In the genomic region with DNA sequence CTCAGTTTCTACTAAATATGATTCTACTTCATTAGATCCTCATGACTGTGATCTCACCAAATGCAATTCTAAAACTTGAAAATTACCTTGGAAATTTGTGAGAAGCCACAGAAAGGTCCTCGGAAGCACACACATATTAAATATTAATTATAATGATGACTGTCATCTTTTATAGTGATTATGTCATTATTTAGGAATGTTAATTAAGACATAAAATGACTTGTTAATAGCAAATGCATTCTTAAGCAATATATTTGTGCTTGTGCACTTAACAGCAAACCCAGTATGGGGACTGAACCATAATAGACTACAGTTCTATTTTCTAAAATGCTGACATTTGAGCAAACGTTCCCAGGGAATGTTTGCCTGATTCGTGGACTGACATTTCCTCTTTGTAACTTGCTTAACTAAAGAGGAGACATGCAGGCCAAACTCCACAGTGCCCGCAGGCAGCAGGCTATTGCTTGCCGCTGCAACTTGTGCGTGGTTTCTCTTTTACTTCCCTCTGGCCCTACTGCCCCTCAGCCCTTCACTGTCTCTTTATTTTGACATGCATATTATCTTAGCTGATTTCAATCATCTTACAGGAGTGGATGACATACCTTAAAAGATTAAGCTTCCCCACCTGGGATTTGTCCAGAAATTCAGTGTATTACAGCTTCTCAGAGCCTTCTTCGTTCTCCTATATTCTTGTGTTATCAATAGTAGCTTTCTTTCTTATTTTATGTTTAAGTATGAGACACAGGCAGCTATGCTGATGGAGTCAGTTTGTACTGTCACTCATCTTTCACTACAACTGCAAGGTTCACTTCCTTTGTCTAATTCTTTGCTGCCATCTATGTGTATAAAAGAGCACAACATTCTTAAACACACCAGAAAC, we compare ENCODE assay signal across 8 cellular contexts.
DNase-seq lines count a peak whose midpoint lies in the region; ATAC-seq and TF ChIP-seq lines count a peak whose summit lies in the region.

No MANE protein-coding gene starts in this region.

- CTCF ChIA-PET in A673 (lab: Charles Lee) (interaction anchor here (0.6 to 1.2 kb wide), 6 partner anchors 479 to 1374 kb away, joined by 3 to 11 read pairs (median 4); no protein-coding TSS in a partner anchor), GM10248 (lab: Yijun Ruan, JAX) (interaction anchor here (0.6 to 1.4 kb wide), 35 partner anchors 8 to 665 kb away, joined by 3 to 20 read pairs (median 4); no protein-coding TSS in a partner anchor)
- CTCF ChIA-PET in activated CD8-positive, alpha-beta T cell treated with anti-CD3 and anti-CD28 coated beads for 36 hours (lab: Charles Lee): interaction anchor here (0.6 to 1.4 kb wide), 33 partner anchors 9 to 530 kb away, joined by 3 to 8 read pairs (median 3); no protein-coding TSS in a partner anchor

- H3K27ac ChIP-seq in A673 (ENCODE audit: low read depth, low read length, poor library complexity, severe bottlenecking) (no peak overlapping the region), heart left ventricle (peak overlapping the region in 1 of 12 donors; percentile 12)

- intact Hi-C loops in A673 (cut with micrococcal nuclease; ENCODE audit: unreplicated experiment): loop anchor here (1.0 to 10.0 kb wide), 2 partner anchors 209 to 500 kb away; no protein-coding TSS in a partner anchor
- intact Hi-C loops in activated CD8-positive, alpha-beta T cell treated with anti-CD3 and anti-CD28 coated beads for 36 hours (cut with micrococcal nuclease): loop anchor here (5.0 kb wide), 1 partner anchor 502 kb away; no protein-coding TSS in a partner anchor
- intact Hi-C loops in heart left ventricle (cut with DNase I): loop anchor here in 9 of 10 donors (1.0 to 10.0 kb wide), 10 partner anchors 91 to 531 kb away; no protein-coding TSS in a partner anchor

- TF ChIP-seq CTCF in A673 (conservative IDR thresholded peaks at IDR 0.05; ENCODE audit: low read depth, low read length): peak; percentile 68
- peak; percentile 57 for TF ChIP-seq CTCF in GM10248 (IDR thresholded peaks at IDR 0.05; ENCODE audit: control extremely low read depth, extremely low read depth, low read depth, missing control alignments)
- TF ChIP-seq CTCF in activated CD8-positive, alpha-beta T cell treated with anti-CD3 and anti-CD28 coated beads for 36 hours (IDR thresholded peaks at IDR 0.05): peak; percentile 73
- peak; percentile 35 to 73 (median 60) for TF ChIP-seq CTCF in heart left ventricle (IDR thresholded peaks at IDR 0.05)

- H3K9me3 ChIP-seq in A673 (ENCODE audit: low read depth, low read length, poor library complexity, severe bottlenecking) (no peaks in the 10 kb centered on the region), heart left ventricle (no peaks in the 10 kb centered on the region)

- no peak for TF ChIP-seq POLR2A in heart left ventricle (IDR thresholded peaks at IDR 0.05)

- H3K4me1 ChIP-seq in A673 (ENCODE audit: insufficient read depth, low read length, poor library complexity, severe bottlenecking) (peaks cover 7% of the 10 kb centered on the region), heart left ventricle (peaks cover 0 to 12% (median 1%) of the 10 kb centered on the region in 12 donors)

- H3K4me3 ChIP-seq in A673 (ENCODE audit: low read depth, low read length, poor library complexity, severe bottlenecking): no peak overlapping the region
- peak overlapping the region in 6 of 12 donors; percentile 2 to 38 (median 15) for H3K4me3 ChIP-seq in heart left ventricle

- no peaks in the 10 kb centered on the region for H3K27me3 ChIP-seq in A673 (replicated peaks; ENCODE audit: insufficient read depth, low read depth, low read length, poor library complexity)
- H3K27me3 ChIP-seq in heart left ventricle: no peaks in the 10 kb centered on the region

- peaks cover 2% of the 10 kb centered on the region for H3K36me3 Mint-ChIP-seq in activated CD8-positive, alpha-beta T cell treated with anti-CD3 and anti-CD28 coated beads for 36 hours (ENCODE audit: low read depth)
- H3K36me3 Mint-ChIP-seq in T-helper 2 cell treated with Interferon-gamma antibody and Interleukin-4, amounts not matched to agents 5 μg/mL and 100 μg/mL, for 36 hours (ENCODE audit: low read depth): no peaks in the 10 kb centered on the region

- no peak overlapping the region for H3K27ac Mint-ChIP-seq in activated CD8-positive, alpha-beta T cell treated with anti-CD3 and anti-CD28 coated beads for 36 hours
- no peak overlapping the region for H3K27ac Mint-ChIP-seq in T-helper 2 cell treated with Interferon-gamma antibody and Interleukin-4, amounts not matched to agents 5 μg/mL and 100 μg/mL, for 36 hours

- H3K36me3 ChIP-seq in A673 (ENCODE audit: insufficient read depth, low read length, poor library complexity, severe bottlenecking) (no peaks in the 10 kb centered on the region), heart left ventricle (no peaks in the 10 kb centered on the region)

- peak; percentile 69 for ATAC-seq in activated CD8-positive, alpha-beta T cell treated with anti-CD3 and anti-CD28 coated beads for 36 hours
- peak; percentile 61 to 81 (median 76) for ATAC-seq in heart left ventricle

- DNase-seq in A673 (ENCODE audit: low spot score) (peak; percentile 60), GM10248 (ENCODE audit: extremely low spot score) (peak; percentile 59), NCI-H2081 treated with DMSO at 0.1 percent for 48 hours (lab: John Stamatoyannopoulos, UW) (peak; percentile 29), heart left ventricle (no peak), smooth muscle cell of the brain vasculature (ENCODE audit: low read depth, low spot score) (peak; percentile 59), NCI-H187 (lab: John Stamatoyannopoulos, UW) (no peak)
- no peak for DNase-seq in activated CD8-positive, alpha-beta T cell treated with anti-CD3 and anti-CD28 coated beads for 36 hours
- no peak for DNase-seq in T-helper 2 cell treated with Interferon-gamma antibody and Interleukin-4, amounts not matched to agents 5 μg/mL and 100 μg/mL, for 36 hours (ENCODE audit: low spot score)

- no peaks in the 10 kb centered on the region for H3K9me3 Mint-ChIP-seq in activated CD8-positive, alpha-beta T cell treated with anti-CD3 and anti-CD28 coated beads for 36 hours
- H3K9me3 Mint-ChIP-seq in T-helper 2 cell treated with Interferon-gamma antibody and Interleukin-4, amounts not matched to agents 5 μg/mL and 100 μg/mL, for 36 hours: no peaks in the 10 kb centered on the region

- H3K27me3 Mint-ChIP-seq in activated CD8-positive, alpha-beta T cell treated with anti-CD3 and anti-CD28 coated beads for 36 hours: no peaks in the 10 kb centered on the region
- peaks cover 6% of the 10 kb centered on the region for H3K27me3 Mint-ChIP-seq in T-helper 2 cell treated with Interferon-gamma antibody and Interleukin-4, amounts not matched to agents 5 μg/mL and 100 μg/mL, for 36 hours (ENCODE audit: low read depth)

- BruUV-seq in A673 (replicated peaks; lab: Mats Ljungman, UMichigan): no TSS peak

- POLR2A ChIA-PET in A673 (lab: Charles Lee; ENCODE audit: low non-redundant PET): no interaction called here
- POLR2A ChIA-PET in GM10248 (lab: Yijun Ruan, JAX): no interaction called here
- POLR2A ChIA-PET in activated CD8-positive, alpha-beta T cell treated with anti-CD3 and anti-CD28 coated beads for 36 hours (lab: Charles Lee): no interaction called here

- H3K4me3 Mint-ChIP-seq in activated CD8-positive, alpha-beta T cell treated with anti-CD3 and anti-CD28 coated beads for 36 hours: no peak overlapping the region
- H3K4me3 Mint-ChIP-seq in T-helper 2 cell treated with Interferon-gamma antibody and Interleukin-4, amounts not matched to agents 5 μg/mL and 100 μg/mL, for 36 hours: no peak overlapping the region

- WGBS in heart left ventricle, 4 donors: 45 to 55% (median 49%) methylated on average over 7 of the region's 7 CpGs

- peaks cover 1% of the 10 kb centered on the region for H3K4me1 Mint-ChIP-seq in activated CD8-positive, alpha-beta T cell treated with anti-CD3 and anti-CD28 coated beads for 36 hours (ENCODE audit: low read depth)
- H3K4me1 Mint-ChIP-seq in T-helper 2 cell treated with Interferon-gamma antibody and Interleukin-4, amounts not matched to agents 5 μg/mL and 100 μg/mL, for 36 hours (ENCODE audit: low read depth): no peaks in the 10 kb centered on the region

Comparison
In these comparisons a context has a peak if more than half of its experiments do, and no peak if none do; other contexts are left out.
1. DNase-seq: peak in A673 (single experiment), GM10248 (single experiment), NCI-H2081 treated with DMSO at 0.1 percent for 48 hours (single experiment) and smooth muscle cell of the brain vasculature (single experiment); none in activated CD8-positive, alpha-beta T cell treated with anti-CD3 and anti-CD28 coated beads for 36 hours (single experiment), heart left ventricle (0 of 5), NCI-H187 (0 of 2) and T-helper 2 cell treated with Interferon-gamma antibody and Interleukin-4, amounts not matched to agents 5 μg/mL and 100 μg/mL, for 36 hours (single experiment).
2. Peak in every context shown above with its lines, with median percentiles within 50 percentile points of each other: CTCF ChIP-seq.